ENCODE assay signal across 13 cellular contexts in the genomic region with DNA sequence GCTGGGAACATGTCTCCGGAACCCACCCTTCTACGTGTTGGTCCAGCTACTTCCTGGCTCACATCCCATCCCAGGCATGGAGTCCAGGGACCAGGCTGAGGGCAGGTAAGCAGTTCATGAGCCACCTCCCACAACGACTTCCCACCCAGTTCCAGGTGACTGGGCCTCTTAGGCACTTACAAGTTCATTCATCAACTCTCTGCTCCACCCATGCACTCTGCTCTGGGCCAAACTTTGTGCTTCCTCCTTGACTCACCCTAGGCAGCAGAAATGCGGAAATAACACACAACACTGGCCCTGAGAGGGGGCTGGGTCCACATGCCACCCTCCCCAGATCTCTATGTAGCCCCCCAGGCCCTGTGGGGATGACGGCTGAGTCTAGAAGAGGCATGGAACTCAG. TPM values are rescaled to one million over a fixed set of nuclear protein-coding genes. Genes with fewer than 3 reads are reported as not detected.
DNase-seq lines count a peak whose midpoint lies in the region; ATAC-seq and TF ChIP-seq lines count a peak whose summit lies in the region.
"Had no signal": no experiment of that assay in that cellular context is flagged by ENCODE, and none has a peak within 500 bp of the region (broad histone marks: within the 10 kb centered on the region; RNA-seq: fewer than 3 reads in every experiment).

No MANE protein-coding gene starts in this region.

- peak; percentile 64 for DNase-seq in PC-3
- peak; percentile 49 for DNase-seq in stomach
- DNase-seq in cerebellar cortex (ENCODE audit: low spot score) = no peak
- DNase-seq in amygdala (lab: John Stamatoyannopoulos, UW) = no peak
- DNase-seq in SW 1271 (lab: John Stamatoyannopoulos, UW) = no peak
- DNase-seq: activated T-cell treated with anti-CD3 and anti-CD28 coated beads for 4 hours; effector memory CD4-positive, alpha-beta T cell; NCI-H2029; psoas muscle; stimulated activated CD4-positive, alpha-beta T cell treated with anti-CD3 and anti-CD28 coated beads, Interleukin-4, amount 100 ng/mL, for 24 hours had no signal

- H4K20me1 ChIP-seq in PC-3 (ENCODE audit: low read length) = no peaks in the 10 kb centered on the region

- ATAC-seq in PC-3 = peak; percentile 43
- ATAC-seq: Panc1 had no signal

- no peak for TF ChIP-seq RAD21 in Ishikawa (IDR thresholded peaks at IDR 0.05; ENCODE audit: low read depth)

- H3K4me1 ChIP-seq in PC-3 (ENCODE audit: insufficient read depth, low read length) (peaks cover 12% of the 10 kb centered on the region), iPS-15b (ENCODE audit: control insufficient read depth, insufficient read depth, low read length) (peaks cover 3% of the 10 kb centered on the region), stomach (peaks cover 0 to 16% (median 9%) of the 10 kb centered on the region in 4 donors)
- H3K4me1 ChIP-seq: psoas muscle had no signal

- H3K9me2 ChIP-seq in PC-3 (replicated peaks; ENCODE audit: low read length) = no peaks in the 10 kb centered on the region

- no peaks in the 10 kb centered on the region for H3F3A ChIP-seq in PC-3 (ENCODE audit: low read length, unreplicated experiment)

- H3K4me3 ChIP-seq in PC-3 (ENCODE audit: low read length) (no peak overlapping the region), iPS-15b (ENCODE audit: low read depth, low read length) (no peak overlapping the region), stomach (no peak overlapping the region)
- H3K4me3 ChIP-seq: psoas muscle had no signal

- 0 out of 2 replicates have a peak overlapping the region, but pooled peaks have one; percentile 26 for H2AFZ ChIP-seq in PC-3 (ENCODE audit: low read length)

- intact Hi-C loops in PC-3 (cut with micrococcal nuclease) = loop anchor here (2.0 kb wide), 1 partner anchor 49 kb away; a partner anchor contains a TSS
- intact Hi-C loops in stomach (cut with DNase I; ENCODE audit: low total_unique reads) = loop anchor here (5.0 kb wide), 2 partner anchors 41 to 141 kb away; no protein-coding TSS in a partner anchor

- no peaks in the 10 kb centered on the region for H3K36me3 ChIP-seq in PC-3 (ENCODE audit: low read depth, low read length)
- no peaks in the 10 kb centered on the region for H3K36me3 ChIP-seq in iPS-15b (ENCODE audit: control insufficient read depth, insufficient read depth, low read length)
- H3K36me3 ChIP-seq in stomach = peaks cover 0 to 17% (median 7%) of the 10 kb centered on the region in 4 donors

- peak overlapping the region; percentile 28 for H3K27ac ChIP-seq in PC-3 (ENCODE audit: low read length)
- peak overlapping the region in 4 of 5 donors; percentile 49 to 59 (median 58) for H3K27ac ChIP-seq in stomach
- H3K27ac ChIP-seq: psoas muscle had no signal

- H3K4me2 ChIP-seq in PC-3 (ENCODE audit: low read length) = peak overlapping the region; percentile 14

- WGBS in stomach, 5 donors = 24 to 38% (median 25%) methylated on average over 5 of the region's 5 CpGs

- H3K9ac ChIP-seq in PC-3 (ENCODE audit: low read length) = 0 out of 2 replicates have a peak overlapping the region, but pooled peaks have one; percentile 8
- peak overlapping the region; percentile 26 for H3K9ac ChIP-seq in iPS-15b (ENCODE audit: low read depth, low read length)

- no peaks in the 10 kb centered on the region for H3K9me3 ChIP-seq in PC-3 (ENCODE audit: low read length)
- H3K9me3 ChIP-seq in iPS-15b (ENCODE audit: control insufficient read depth, insufficient read depth, low read length) = no peaks in the 10 kb centered on the region
- no peaks in the 10 kb centered on the region for H3K9me3 ChIP-seq in stomach
- H3K9me3 ChIP-seq: psoas muscle had no signal

- POLR2A ChIA-PET in PC-3 (lab: Charles Lee; ENCODE audit: unreplicated experiment) = no interaction called here

- CTCF ChIA-PET in PC-3 (lab: Charles Lee) = interaction anchor here (2.4 kb wide), 1 partner anchor 45 kb away, joined by 27 read pairs; no protein-coding TSS in a partner anchor

- BruUV-seq in PC-3 (replicated peaks; lab: Mats Ljungman, UMichigan) = no TSS peak

- no peak for TF ChIP-seq POLR2A in stomach (IDR thresholded peaks at IDR 0.05)

- H3K27me3 ChIP-seq in PC-3 (ENCODE audit: low read length) (no peaks in the 10 kb centered on the region), iPS-15b (ENCODE audit: control insufficient read depth, insufficient read depth, low read length) (no peaks in the 10 kb centered on the region), stomach (peaks cover 0 to 24% (median 0%) of the 10 kb centered on the region in 3 donors)

- no peaks in the 10 kb centered on the region for H3K79me2 ChIP-seq in PC-3 (ENCODE audit: low read length)

- TF ChIP-seq CTCF in PC-3 (conservative IDR thresholded peaks at IDR 0.05; ENCODE audit: low read depth, low read length) = no peak
- no peak for TF ChIP-seq CTCF in stomach (IDR thresholded peaks at IDR 0.05)

- no peak for TF ChIP-seq EP300 in Ishikawa (IDR thresholded peaks at IDR 0.05; ENCODE audit: borderline replicate concordance)
- TF ChIP-seq EP300 in stomach (IDR thresholded peaks at IDR 0.05) = no peak

TF ChIP-seq in Ishikawa, 13 proteins besides CTCF, POLR2A, EP300 and RAD21:
- TF ChIP-seq CEBPB (IDR thresholded peaks at IDR 0.05) (no peak), CREB1 (IDR thresholded peaks at IDR 0.05; ENCODE audit: low read depth) (no peak), YY1 (IDR thresholded peaks at IDR 0.05; ENCODE audit: low read depth) (no peak), ZBTB7A (IDR thresholded peaks at IDR 0.05; ENCODE audit: low read depth) (no peak; the same call in 1 of the 2 replicates), TEAD4 (IDR thresholded peaks at IDR 0.05) (no peak)
- TF ChIP-seq, protein P1, sequence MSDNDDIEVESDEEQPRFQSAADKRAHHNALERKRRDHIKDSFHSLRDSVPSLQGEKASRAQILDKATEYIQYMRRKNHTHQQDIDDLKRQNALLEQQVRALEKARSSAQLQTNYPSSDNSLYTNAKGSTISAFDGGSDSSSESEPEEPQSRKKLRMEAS (IDR thresholded peaks at IDR 0.05) = peak; percentile 32; the same call in 1 of the 2 replicates
- TF ChIP-seq, protein P2, sequence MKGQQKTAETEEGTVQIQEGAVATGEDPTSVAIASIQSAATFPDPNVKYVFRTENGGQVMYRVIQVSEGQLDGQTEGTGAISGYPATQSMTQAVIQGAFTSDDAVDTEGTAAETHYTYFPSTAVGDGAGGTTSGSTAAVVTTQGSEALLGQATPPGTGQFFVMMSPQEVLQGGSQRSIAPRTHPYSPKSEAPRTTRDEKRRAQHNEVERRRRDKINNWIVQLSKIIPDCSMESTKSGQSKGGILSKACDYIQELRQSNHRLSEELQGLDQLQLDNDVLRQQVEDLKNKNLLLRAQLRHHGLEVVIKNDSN (IDR thresholded peaks at IDR 0.05) = no peak
- TF ChIP-seq, protein P3, sequence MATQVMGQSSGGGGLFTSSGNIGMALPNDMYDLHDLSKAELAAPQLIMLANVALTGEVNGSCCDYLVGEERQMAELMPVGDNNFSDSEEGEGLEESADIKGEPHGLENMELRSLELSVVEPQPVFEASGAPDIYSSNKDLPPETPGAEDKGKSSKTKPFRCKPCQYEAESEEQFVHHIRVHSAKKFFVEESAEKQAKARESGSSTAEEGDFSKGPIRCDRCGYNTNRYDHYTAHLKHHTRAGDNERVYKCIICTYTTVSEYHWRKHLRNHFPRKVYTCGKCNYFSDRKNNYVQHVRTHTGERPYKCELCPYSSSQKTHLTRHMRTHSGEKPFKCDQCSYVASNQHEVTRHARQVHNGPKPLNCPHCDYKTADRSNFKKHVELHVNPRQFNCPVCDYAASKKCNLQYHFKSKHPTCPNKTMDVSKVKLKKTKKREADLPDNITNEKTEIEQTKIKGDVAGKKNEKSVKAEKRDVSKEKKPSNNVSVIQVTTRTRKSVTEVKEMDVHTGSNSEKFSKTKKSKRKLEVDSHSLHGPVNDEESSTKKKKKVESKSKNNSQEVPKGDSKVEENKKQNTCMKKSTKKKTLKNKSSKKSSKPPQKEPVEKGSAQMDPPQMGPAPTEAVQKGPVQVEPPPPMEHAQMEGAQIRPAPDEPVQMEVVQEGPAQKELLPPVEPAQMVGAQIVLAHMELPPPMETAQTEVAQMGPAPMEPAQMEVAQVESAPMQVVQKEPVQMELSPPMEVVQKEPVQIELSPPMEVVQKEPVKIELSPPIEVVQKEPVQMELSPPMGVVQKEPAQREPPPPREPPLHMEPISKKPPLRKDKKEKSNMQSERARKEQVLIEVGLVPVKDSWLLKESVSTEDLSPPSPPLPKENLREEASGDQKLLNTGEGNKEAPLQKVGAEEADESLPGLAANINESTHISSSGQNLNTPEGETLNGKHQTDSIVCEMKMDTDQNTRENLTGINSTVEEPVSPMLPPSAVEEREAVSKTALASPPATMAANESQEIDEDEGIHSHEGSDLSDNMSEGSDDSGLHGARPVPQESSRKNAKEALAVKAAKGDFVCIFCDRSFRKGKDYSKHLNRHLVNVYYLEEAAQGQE (IDR thresholded peaks at IDR 0.05; ENCODE audit: low read depth) = no peak

RNA-seq across cellular contexts. Expression of a gene that starts 20.5 kb away (rescaled TPM):
- total RNA-seq in PC-3 (2014; rRNA removed) = 0.33 and 0.69 TPM in 2 replicates
- 10 to 100 TPM in 1 of 5 donors, 1 to 10 TPM in 3, not detected in 1; 2.4 to 35.7 (median 4.0) TPM for total RNA-seq in stomach
- polyA plus RNA-seq in stomach = 1 to 10 TPM; 1.4 to 2.7 (median 2.6) TPM

RNA-seq across cellular contexts. Expression of a gene that starts 27.5 kb away (rescaled TPM):
- total RNA-seq in PC-3 (2014; rRNA removed) = 1.8 TPM in 1 of 2 replicates, not detected in the other
- total RNA-seq in stomach = 10 to 100 TPM in 3 of 5 donors, 1 to 10 TPM in 1, under 1 TPM in 1; 0.87 to 25.4 (median 11.4) TPM
- under 1 TPM in 1 of 3 donors, not detected in 2; 0.95 TPM for polyA plus RNA-seq in stomach

RNA-seq across cellular contexts. Expression of a gene that starts 27.7 kb away (rescaled TPM):
- total RNA-seq in PC-3 (2014; rRNA removed) (151 and 157 TPM in 2 replicates), stomach (1,000 to 10,000 TPM in 2 of 5 donors, 100 to 1,000 TPM in 3; 118 to 1,659 (median 737) TPM)
- polyA plus RNA-seq in stomach = 100 to 1,000 TPM in 2 of 3 donors, 10 to 100 TPM in 1; 78.6 to 272 (median 102) TPM

RNA-seq across cellular contexts. Expression of a gene that starts 49.9 kb away (rescaled TPM):
- total RNA-seq in PC-3 (2014; rRNA removed) (5.7 and 6.7 TPM in 2 replicates), stomach (1 to 10 TPM in 3 of 5 donors, under 1 TPM in 1, not detected in 1; 0.87 to 2.2 (median 1.7) TPM)
- polyA plus RNA-seq in stomach = 1 to 10 TPM; 1.4 to 2.2 (median 2.0) TPM

Comparison
In these comparisons a context has a peak if more than half of its experiments do, and no peak if none do; other contexts are left out.
1. DNase-seq: peak in PC-3 (single experiment) and stomach (single experiment); none in cerebellar cortex (single experiment), amygdala (0 of 56) and SW 1271 (0 of 2).